Comparison of ENCODE assay signal across 25 cellular contexts in genomic region chr16:86357303-86357702, GRCh38.
"Had no signal": no experiment of that assay in that cellular context is flagged by ENCODE, and none has a peak within 500 bp of the region (broad histone marks: within the 10 kb centered on the region; RNA-seq: fewer than 3 reads in every experiment).

No MANE protein-coding gene starts in this region.

- H3K36me3 Mint-ChIP-seq: activated naive CD4-positive, alpha-beta T cell treated with anti-CD3 and anti-CD28 coated beads, Interleukin-2, amount 50 U/mL, for 24 hours; T-cell had no signal

- H3K4me3 Mint-ChIP-seq: activated CD4-positive, alpha-beta memory T cell treated with anti-CD3 and anti-CD28 coated beads, Interleukin-2, amount 10 ng/mL, durations not matched to agents 7 days and 5 days; activated naive CD4-positive, alpha-beta T cell treated with anti-CD3 and anti-CD28 coated beads, Interleukin-2, amount 50 U/mL, for 24 hours; activated T-cell treated with anti-CD3 and anti-CD28 coated beads, Interleukin-2, amount 50 U/mL, for 72 hours; T-cell had no signal

- H3K27me3 Mint-ChIP-seq: activated CD4-positive, alpha-beta memory T cell treated with anti-CD3 and anti-CD28 coated beads, Interleukin-2, amount 10 ng/mL, durations not matched to agents 7 days and 5 days had no signal

- H3K36me3 ChIP-seq: breast epithelium had no signal

- ATAC-seq: activated T-cell treated with anti-CD3 and anti-CD28 coated beads, Interleukin-2, amount 50 U/mL, for 72 hours; Panc1; Right ventricle myocardium inferior; T-cell had no signal

- H3K4me1 ChIP-seq: breast epithelium had no signal

- H3K4me3 ChIP-seq: breast epithelium, SK-N-MC had no signal

- H3K4me1 Mint-ChIP-seq: activated CD4-positive, alpha-beta memory T cell treated with anti-CD3 and anti-CD28 coated beads, Interleukin-2, amount 10 ng/mL, durations not matched to agents 7 days and 5 days; activated naive CD4-positive, alpha-beta T cell treated with anti-CD3 and anti-CD28 coated beads, Interleukin-2, amount 50 U/mL, for 24 hours; T-cell had no signal

- H3K27ac ChIP-seq: breast epithelium, SK-N-MC had no signal

- H3K27ac Mint-ChIP-seq: activated CD4-positive, alpha-beta memory T cell treated with anti-CD3 and anti-CD28 coated beads, Interleukin-2, amount 10 ng/mL, durations not matched to agents 7 days and 5 days; activated naive CD4-positive, alpha-beta T cell treated with anti-CD3 and anti-CD28 coated beads, Interleukin-2, amount 50 U/mL, for 24 hours; activated T-cell treated with anti-CD3 and anti-CD28 coated beads, Interleukin-2, amount 50 U/mL, for 72 hours; T-cell had no signal

- DNase-seq: activated CD4-positive, alpha-beta memory T cell treated with anti-CD3 and anti-CD28 coated beads, Interleukin-2, amount 10 ng/mL, durations not matched to agents 7 days and 5 days; activated CD4-positive, alpha-beta T cell treated with anti-CD3 and anti-CD28 coated beads, Interleukin-2, amount 50 U/mL, for 1 hour; activated CD4-positive, CD25-positive, alpha-beta regulatory T cell; activated naive CD4-positive, alpha-beta T cell; activated T-cell treated with anti-CD3 and anti-CD28 coated beads for 4 hours; activated T-cell treated with anti-CD3 and anti-CD28 coated beads, Interleukin-2, amount 50 U/mL, for 72 hours; caudate nucleus; MM.1S; NCI-H1105; NCI-H1436; NCI-H1694 treated with DMSO at 0.1 percent for 48 hours; NCI-H2029 treated with DMSO at 0.1 percent for 48 hours; NCI-H510A treated with DMSO at 0.1 percent for 48 hours; NCI-H69; NK-92 treated with Interleukin-12 subunit alpha and Interleukin-12 subunit beta, amount 100 ng/mL, for 24 hours; OCI-M1; RPMI8226; T-cell; T-helper 2 cell; T1000 had no signal

- H3K9me3 Mint-ChIP-seq: activated naive CD4-positive, alpha-beta T cell treated with anti-CD3 and anti-CD28 coated beads, Interleukin-2, amount 50 U/mL, for 24 hours had no signal
